Comparison of ENCODE assay signal across 8 cellular contexts in the genomic region with DNA sequence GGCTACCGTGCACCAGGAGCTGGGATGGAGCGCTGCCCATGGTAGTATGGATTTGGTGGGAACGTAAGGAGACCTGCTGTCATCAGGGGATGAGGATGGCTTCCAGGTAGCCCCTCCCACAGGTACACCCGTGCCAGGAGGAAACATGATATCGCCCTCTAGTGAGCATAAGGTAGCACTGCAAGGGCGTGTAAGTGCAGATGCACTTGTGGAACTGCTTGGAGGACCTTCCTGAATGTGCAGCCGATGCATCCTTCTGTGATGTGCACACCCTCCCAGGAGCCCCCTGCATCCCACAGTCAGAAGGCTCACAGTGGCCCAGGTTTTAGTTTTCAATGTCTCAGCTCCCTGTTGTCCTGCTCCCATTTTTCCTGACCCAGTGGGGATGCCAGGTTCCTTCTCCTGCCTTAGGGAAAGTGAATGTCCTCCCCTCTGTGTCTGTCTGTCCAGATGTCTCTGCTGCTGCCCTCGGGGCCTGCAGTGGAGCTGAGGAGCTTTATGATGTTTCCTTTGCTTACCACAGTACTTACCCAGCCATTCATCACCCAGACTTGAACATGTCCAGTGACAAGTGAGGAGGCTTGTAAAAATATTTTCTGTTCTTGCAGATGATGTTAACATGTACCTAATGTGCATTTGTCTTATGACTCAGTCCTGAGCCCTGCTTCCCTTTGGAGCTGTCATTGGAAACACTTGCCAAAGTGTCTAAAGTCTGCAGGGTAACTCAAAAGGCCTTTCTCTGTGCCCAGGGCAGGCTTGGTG. TPM values are rescaled to one million over a fixed set of nuclear protein-coding genes. Genes with fewer than 3 reads are reported as not detected.
DNase-seq lines count a peak whose midpoint lies in the region; ATAC-seq and TF ChIP-seq lines count a peak whose summit lies in the region.

No MANE protein-coding gene starts in this region.

- no peaks in the 10 kb centered on the region for H3K36me3 Mint-ChIP-seq in neural crest cell (ENCODE audit: low read depth)

- H3K27me3 ChIP-seq in esophagus muscularis mucosa (no peaks in the 10 kb centered on the region), aorta (ENCODE audit: control insufficient read depth in 1 of 2, insufficient read depth in 2 of 2, low read length in 1 of 2) (no peaks in the 10 kb centered on the region)

- TF ChIP-seq EP300 in esophagus muscularis mucosa (IDR thresholded peaks at IDR 0.05): no peak

- no peak for TF ChIP-seq POLR2A in esophagus muscularis mucosa (IDR thresholded peaks at IDR 0.05; ENCODE audit: low read depth)

- DNase-seq in AG20443 (ENCODE audit: low spot score) (peak; percentile 56), NCI-H2107 (lab: John Stamatoyannopoulos, UW) (peak; percentile 54), esophagus muscularis mucosa (ENCODE audit: extremely low spot score) (no peak), neural crest cell (ENCODE audit: low read depth, low spot score) (peak; percentile 50), aorta (no peak)
- peak; percentile 5 to 8 for DNase-seq in activated CD4-positive, alpha-beta T cell treated with anti-CD3 and anti-CD28 coated beads, Interleukin-2, amount 50 U/mL, for 4 hours

- H3K4me1 ChIP-seq in esophagus muscularis mucosa: peaks cover 25 to 46% (median 46%) of the 10 kb centered on the region in 4 donors
- H3K4me1 ChIP-seq in aorta (ENCODE audit: control insufficient read depth in 1 of 2, insufficient read depth in 2 of 2, low read length in 2 of 2): peaks cover 2 to 6% of the 10 kb centered on the region in 2 donors

- H3K27ac ChIP-seq in esophagus muscularis mucosa (replicated peaks in 1 of 4) (peak overlapping the region; percentile 83 to 88 (median 86)), aorta (ENCODE audit: low read depth in 1 of 2, low read length in 2 of 2) (peak overlapping the region; percentile 3 to 83)

- no peaks in the 10 kb centered on the region for H3K9me3 Mint-ChIP-seq in neural crest cell

- WGBS in esophagus muscularis mucosa: 42% methylated on average over 7 of the region's 8 CpGs
- 20% methylated on average over 8 of the region's 8 CpGs for WGBS in aorta, 2 donors

- TF ChIP-seq CTCF in esophagus muscularis mucosa (IDR thresholded peaks at IDR 0.05) (peak; percentile 63 to 85 (median 67)), neural crest cell (conservative IDR thresholded peaks at IDR 0.05) (peak; percentile 93)

- H3K9me3 ChIP-seq in esophagus muscularis mucosa (no peaks in the 10 kb centered on the region), aorta (ENCODE audit: control insufficient read depth, low read length) (no peaks in the 10 kb centered on the region)

- no peaks in the 10 kb centered on the region for H3K27me3 Mint-ChIP-seq in neural crest cell (ENCODE audit: low read depth)

- ATAC-seq in GM18520 (IDR thresholded peaks at IDR 0.05; ENCODE audit: unreplicated experiment) (peak; percentile 50), HG03025 (IDR thresholded peaks at IDR 0.05; ENCODE audit: low FRiP score, unreplicated experiment) (peak; percentile 65), aorta (ENCODE audit: low FRiP score) (peak; percentile 58)

- intact Hi-C loops in esophagus muscularis mucosa (cut with DNase I): loop anchor here (5.0 kb wide), 1 partner anchor 159 kb away; no protein-coding TSS in a partner anchor
- intact Hi-C loops in aorta (cut with DNase I): loop anchor here in 1 of 2 donors (5.0 to 10.0 kb wide), 2 partner anchors 64 to 386 kb away; no protein-coding TSS in a partner anchor

- H3K4me1 Mint-ChIP-seq in neural crest cell: no peaks in the 10 kb centered on the region

- H3K4me3 ChIP-seq in esophagus muscularis mucosa: no peak overlapping the region
- H3K4me3 ChIP-seq in aorta (ENCODE audit: low read length in 2 of 2): no peak overlapping the region

- H3K27ac Mint-ChIP-seq in neural crest cell (ENCODE audit: unreplicated experiment): no peak overlapping the region

- H3K4me3 Mint-ChIP-seq in neural crest cell: no peak overlapping the region

- peaks cover 22 to 60% (median 52%) of the 10 kb centered on the region in 4 donors for H3K36me3 ChIP-seq in esophagus muscularis mucosa
- H3K36me3 ChIP-seq in aorta (ENCODE audit: control insufficient read depth in 1 of 2, insufficient read depth in 2 of 2, low read length in 1 of 2): peaks cover 0 to 4% of the 10 kb centered on the region in 2 donors

RNA-seq across cellular contexts. Expression of a gene that starts 49.2 kb away (rescaled TPM):
- total RNA-seq in esophagus muscularis mucosa (not detected), neural crest cell (26.3 and 29.6 TPM in 2 replicates), aorta (not detected)
- not detected for polyA plus RNA-seq in aorta

Comparison
In these comparisons a context has a peak if more than half of its experiments do, and no peak if none do; other contexts are left out.
1. DNase-seq: peak in AG20443 (single experiment), NCI-H2107 (single experiment), activated CD4-positive, alpha-beta T cell treated with anti-CD3 and anti-CD28 coated beads, Interleukin-2, amount 50 U/mL, for 4 hours (2 of 2) and neural crest cell (single experiment); none in esophagus muscularis mucosa (single experiment) and aorta (0 of 2).
2. RNA of a gene that starts 49.2 kb away (total RNA-seq): 26.3 to 29.6 TPM in neural crest cell; not detected in esophagus muscularis mucosa and not detected in aorta; every median in the first group is over 10 times any median in the second.
3. Peak in every context shown above with its lines, with median percentiles within 50 percentile points of each other: ATAC-seq.